In genomic region chr7:33428415-33428814, GRCh38 we compare ENCODE assay signal across 18 cellular contexts.
"Had no signal": no experiment of that assay in that cellular context is flagged by ENCODE, and none has a peak within 500 bp of the region (broad histone marks: within the 10 kb centered on the region; RNA-seq: fewer than 3 reads in every experiment).

No MANE protein-coding gene starts in this region.

- DNase-seq: KBM-7, MG63, NCI-H1092, NCI-H1105 treated with DMSO at 0.1 percent for 48 hours, NCI-H1417 treated with DMSO at 0.1 percent for 48 hours, NCI-H1694 treated with DMSO at 0.1 percent for 48 hours, NCI-H1930, NCI-H2081, NCI-H2107, NCI-H2227 treated with DMSO at 0.1 percent for 48 hours, NCI-H524, NCI-H774, Right ventricle myocardium superior, RPMI8226, SIG-M5 had no signal

- FAIRE-seq: RCC 7860 had no signal

- H3K4me3 ChIP-seq: MG63, SJSA1, SK-N-MC had no signal

- H3K27me3 ChIP-seq: MG63, SJSA1 had no signal

- H3K4me1 ChIP-seq: SJSA1 had no signal

- H3K36me3 ChIP-seq: MG63, SJSA1 had no signal

- H3K27ac ChIP-seq: SJSA1, SK-N-MC had no signal

- H3K9me3 ChIP-seq: MG63, SJSA1 had no signal
